ENCODE assay signal across 7 cellular contexts in the genomic region with DNA sequence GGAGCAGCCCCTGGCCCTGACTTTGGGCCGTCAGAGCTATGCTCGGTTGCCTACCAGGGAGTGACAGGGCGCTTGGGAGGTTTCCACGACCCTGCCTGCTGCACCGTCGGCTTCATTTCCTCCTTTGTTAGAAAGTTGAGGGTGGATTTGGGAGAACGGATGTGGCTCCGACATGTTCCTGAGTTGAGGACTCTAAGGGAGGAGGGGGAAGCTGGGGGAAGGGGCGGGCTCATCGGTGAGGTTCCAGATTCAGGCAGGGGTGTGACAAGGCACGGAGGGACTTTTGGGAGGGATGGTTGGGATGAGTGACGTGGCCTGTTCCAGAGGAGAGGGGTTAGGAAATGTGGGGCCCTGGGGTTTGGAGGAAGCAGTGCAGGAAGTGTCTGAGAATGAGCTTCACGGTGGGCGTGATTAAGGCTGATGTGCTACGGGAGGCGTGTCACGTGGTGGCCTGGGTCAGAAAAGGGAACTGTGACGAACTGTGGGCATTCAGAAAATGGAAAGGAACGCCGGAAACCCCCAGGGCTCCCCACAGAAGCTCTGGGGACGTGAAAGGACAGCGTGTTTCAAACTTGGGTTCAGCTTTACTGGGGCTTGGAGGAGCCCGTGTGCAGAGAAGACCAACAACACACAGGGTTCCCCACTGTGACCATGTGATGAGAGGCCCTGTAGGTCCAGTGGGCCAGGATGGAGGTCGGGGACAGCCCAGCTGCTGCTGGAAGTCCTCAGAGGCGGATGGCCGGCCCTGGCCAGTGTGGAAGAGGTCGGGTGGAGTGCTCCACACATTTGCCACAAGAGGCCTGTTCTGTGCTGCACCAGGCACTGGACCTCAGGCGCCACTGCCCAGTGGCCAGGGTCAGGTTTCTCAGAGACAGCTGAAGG. TPM values are rescaled to one million over a fixed set of nuclear protein-coding genes. Genes with fewer than 3 reads are reported as not detected.
DNase-seq lines count a peak whose midpoint lies in the region; ATAC-seq and TF ChIP-seq lines count a peak whose summit lies in the region.

No MANE protein-coding gene starts in this region.

- H3K4me3 ChIP-seq in dorsolateral prefrontal cortex (peak overlapping the region in 34 of 59 donors; percentile 1 to 74 (median 26)), neural progenitor cell (no peak overlapping the region)

- H3K4me1 Mint-ChIP-seq in neural progenitor cell = peaks cover 37% of the 10 kb centered on the region

- peak; percentile 25 for DNase-seq in activated CD4-positive, CD25-positive, alpha-beta regulatory T cell treated with anti-CD3 and anti-CD28 coated beads, Interleukin-2, amount 50 U/mL, for 16 hours (ENCODE audit: low read depth, low spot score)
- DNase-seq in dorsolateral prefrontal cortex (peak in 4 of 10 donors; percentile 20 to 61 (median 48)), neural progenitor cell (ENCODE audit: low spot score) (no peak), NCI-H1092 treated with DMSO at 0.1 percent for 48 hours (lab: John Stamatoyannopoulos, UW) (no peak)

- peaks cover 2% of the 10 kb centered on the region for H3K9me3 Mint-ChIP-seq in neural progenitor cell

- H3K27me3 ChIP-seq in dorsolateral prefrontal cortex = peaks cover 0 to 4% (median 0%) of the 10 kb centered on the region in 45 donors
- H3K27me3 ChIP-seq in neural progenitor cell = peaks cover 30% of the 10 kb centered on the region

- intact Hi-C loops in dorsolateral prefrontal cortex (cut with DNase I) = no loop called here

- H3K9ac ChIP-seq in neural progenitor cell = no peak overlapping the region

- H4K20me1 ChIP-seq in neural progenitor cell (ENCODE audit: low read depth) = no peaks in the 10 kb centered on the region

- H3K79me2 ChIP-seq in neural progenitor cell (ENCODE audit: low read depth) = no peaks in the 10 kb centered on the region

- peak; percentile 74 for TF ChIP-seq POLR2A in GM19099 (IDR thresholded peaks at IDR 0.05; ENCODE audit: extremely low read depth, insufficient read length, low read depth)

- H3K36me3 Mint-ChIP-seq in neural progenitor cell = no peaks in the 10 kb centered on the region

- H3K27me3 Mint-ChIP-seq in neural progenitor cell (ENCODE audit: insufficient read depth, low read depth) = peaks cover 17% of the 10 kb centered on the region

- H3K27ac ChIP-seq in dorsolateral prefrontal cortex (peak overlapping the region; percentile 15 to 93 (median 84)), neural progenitor cell (no peak overlapping the region), temporal lobe (ENCODE audit: low read depth, low read length) (peak overlapping the region; percentile 83)

- no peak overlapping the region for H2AFZ ChIP-seq in neural progenitor cell (replicated peaks)

- H3K4me2 ChIP-seq in neural progenitor cell = no peak overlapping the region

- no peaks in the 10 kb centered on the region for H3K9me3 ChIP-seq in neural progenitor cell (ENCODE audit: low read depth)

- peak; percentile 43 for ATAC-seq in HG03439 (IDR thresholded peaks at IDR 0.05; ENCODE audit: unreplicated experiment)

- no peak overlapping the region for H3K4me3 Mint-ChIP-seq in neural progenitor cell

- H3F3A ChIP-seq in neural progenitor cell (ENCODE audit: low read depth) = peaks cover 17% of the 10 kb centered on the region

- H3K36me3 ChIP-seq in neural progenitor cell = no peaks in the 10 kb centered on the region

- TF ChIP-seq CTCF in dorsolateral prefrontal cortex (IDR thresholded peaks at IDR 0.05 in 54 of 56, conservative IDR thresholded peaks at IDR 0.05 in 2 of 56; ENCODE audit: low read depth in 1 of 56, partially characterized antibody in 56 of 56) (no peak), neural progenitor cell (IDR thresholded peaks at IDR 0.05) (no peak)

- H3K27ac Mint-ChIP-seq in neural progenitor cell = peak overlapping the region; percentile 42

- peaks cover 5% of the 10 kb centered on the region for H3K4me1 ChIP-seq in neural progenitor cell

RNA-seq across cellular contexts. Expression of gene PARVB, which starts 2.8 kb away (rescaled TPM):
- total RNA-seq in dorsolateral prefrontal cortex = 10 to 100 TPM; 15.9 to 55.8 (median 38.9) TPM
- 12.7 and 13.0 TPM in 2 replicates for total RNA-seq in neural progenitor cell (ENCODE audit: low replicate concordance)
- 5.4 TPM for total RNA-seq in temporal lobe
